In genomic region chr1:161072751-161073449, GRCh38 we compare ENCODE assay signal across 1 cellular context.
TF ChIP-seq lines count a peak whose summit lies in the region.

No MANE protein-coding gene starts in this region.

TF ChIP-seq in GM23338, 12 proteins besides CTCF, POLR2A, EP300 and RAD21 (continued from another document):
- TF ChIP-seq ZNF462 (CRISPR knock-in tag; IDR thresholded peaks at IDR 0.05) (no peak), ETS1 (IDR thresholded peaks at IDR 0.05) (no peak), REST (IDR thresholded peaks at IDR 0.05; ENCODE audit: unreplicated experiment) (no peak), EZH2 (IDR thresholded peaks at IDR 0.05; ENCODE audit: low read depth, unreplicated experiment) (no peak), EZH2phosphoT487 (IDR thresholded peaks at IDR 0.05; ENCODE audit: unreplicated experiment) (no peak), JUNB (IDR thresholded peaks at IDR 0.05; ENCODE audit: unreplicated experiment) (no peak)
